In the genomic region with DNA sequence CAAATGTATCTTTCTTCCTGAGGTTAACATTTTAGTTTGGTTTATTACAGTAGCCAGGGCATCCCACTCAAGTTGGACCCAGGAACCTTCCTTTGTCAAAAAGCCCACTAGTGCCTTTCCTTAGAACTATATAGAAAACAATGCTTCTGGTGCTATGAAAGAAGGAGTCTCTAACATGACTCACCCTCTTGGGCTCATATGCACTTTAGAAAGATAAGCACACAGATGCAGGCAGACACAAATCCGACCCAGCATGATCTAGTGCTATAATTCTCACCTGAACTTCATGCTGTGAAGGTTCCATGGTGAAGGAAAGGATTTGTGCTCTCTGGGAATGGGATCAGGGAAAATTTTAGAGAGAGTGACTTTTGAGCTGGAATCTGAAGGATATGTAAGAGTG, we compare ENCODE assay signal across 1 cellular context.
TF ChIP-seq lines count a peak whose summit lies in the region.

No MANE protein-coding gene starts in this region.

TF ChIP-seq in GM23338, 12 proteins besides CTCF, POLR2A, EP300 and RAD21:
- no peak for TF ChIP-seq EZH2 (IDR thresholded peaks at IDR 0.05; ENCODE audit: low read depth, unreplicated experiment)
TF ChIP-seq in GM23338: peak in this region for 0.
